Comparison of ENCODE assay signal across 8 cellular contexts in the genomic region with DNA sequence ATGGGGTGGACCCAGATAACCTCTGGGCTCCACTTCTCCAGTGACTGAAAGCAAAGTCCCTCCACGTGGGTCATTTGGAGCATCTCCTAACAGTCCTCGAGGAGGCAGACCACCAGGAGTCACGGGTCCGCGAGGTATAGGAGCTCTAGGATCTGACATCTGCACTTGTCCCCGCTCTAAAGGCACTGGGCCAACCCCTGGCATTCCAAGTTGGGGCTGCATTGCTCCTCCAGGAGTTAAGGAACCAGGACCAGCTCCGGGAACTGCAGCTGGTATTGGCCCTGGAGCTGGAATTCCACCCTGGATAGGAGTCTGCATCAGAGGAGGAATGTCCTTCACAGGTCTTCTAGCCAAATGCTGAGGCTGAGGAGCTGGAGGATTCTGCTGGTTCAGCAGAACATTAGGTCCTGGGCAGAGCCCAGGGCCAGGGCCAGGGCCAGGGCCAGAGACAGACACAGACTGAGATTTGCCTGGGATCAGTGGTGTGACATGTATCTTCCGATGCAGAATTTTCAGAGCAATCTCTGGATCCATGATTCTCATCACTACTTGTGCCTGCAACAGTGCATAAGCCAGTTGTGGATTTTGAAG. TPM values are rescaled to one million over a fixed set of nuclear protein-coding genes. Genes with fewer than 3 reads are reported as not detected.
A peak's percentile ranks its signal among the peaks of the same experiment; 100 is the strongest.
DNase-seq lines count a peak whose midpoint lies in the region; ATAC-seq, FAIRE-seq and TF ChIP-seq lines count a peak whose summit lies in the region.

No MANE protein-coding gene starts in this region.

- H3K18ac ChIP-seq in mesenchymal stem cell (ENCODE audit: low read depth in 1 of 2, low read length in 2 of 2) = no peak overlapping the region

- H4K91ac ChIP-seq in mesenchymal stem cell (ENCODE audit: low read length) = no peak overlapping the region

- H3K27me3 Mint-ChIP-seq in activated naive CD4-positive, alpha-beta T cell treated with anti-CD3 and anti-CD28 coated beads, Interleukin-2, amount 10 ng/mL, durations not matched to agents 7 days and 5 days = no peaks in the 10 kb centered on the region

- H3K27ac ChIP-seq in mesenchymal stem cell (ENCODE audit: low read length, poor library complexity, severe bottlenecking) = no peak overlapping the region
- H3K27ac ChIP-seq in uterus = peak overlapping the region; percentile 95 to 97

- H2AK5ac ChIP-seq in mesenchymal stem cell (ENCODE audit: low read length, severe bottlenecking) = no peak overlapping the region

- no peak overlapping the region for H4K8ac ChIP-seq in mesenchymal stem cell (ENCODE audit: low read length)

- no peak overlapping the region for H2BK5ac ChIP-seq in mesenchymal stem cell (ENCODE audit: low read depth, low read length, poor library complexity, severe bottlenecking)

- peak overlapping the region; percentile 74 for H3K4me2 ChIP-seq in mesenchymal stem cell (ENCODE audit: low read length, poor library complexity, severe bottlenecking)

- H3K4me1 ChIP-seq in mesenchymal stem cell (ENCODE audit: control insufficient read depth, insufficient read depth, low read depth, low read length) = peaks cover 15% of the 10 kb centered on the region
- peaks cover 10 to 14% of the 10 kb centered on the region in 2 donors for H3K4me1 ChIP-seq in uterus

- H2BK15ac ChIP-seq in mesenchymal stem cell (ENCODE audit: low read depth, poor library complexity, severe bottlenecking) = no peak overlapping the region

- peak overlapping the region; percentile 92 for H3K9ac ChIP-seq in mesenchymal stem cell (ENCODE audit: low read length)

- H3K9me3 ChIP-seq in mesenchymal stem cell (ENCODE audit: control insufficient read depth, low read length) (no peaks in the 10 kb centered on the region), uterus (no peaks in the 10 kb centered on the region)

- peak overlapping the region in 1 of 2 experiments; percentile 20 for H3K4ac ChIP-seq in mesenchymal stem cell (ENCODE audit: low read depth in 1 of 2, low read length in 2 of 2)

- WGBS in mesenchymal stem cell = 91% methylated on average over 8 of the region's 8 CpGs

- H3K23ac ChIP-seq in mesenchymal stem cell (ENCODE audit: low read length in 2 of 2) = no peak overlapping the region

- no peak overlapping the region for H2AFZ ChIP-seq in mesenchymal stem cell (ENCODE audit: low read depth, low read length)

- H3K4me3 ChIP-seq in bronchial epithelial cell (ENCODE audit: low read depth, low read length) (peak overlapping the region; percentile 56), mesenchymal stem cell (ENCODE audit: insufficient read depth in 1 of 2, low read depth in 1 of 2, low read length in 2 of 2) (peak overlapping the region; percentile 74 to 99), uterus (peak overlapping the region; percentile 76 to 87)

- FAIRE-seq in bronchial epithelial cell (lab: Jason Lieb, UNC) (no peak), frontal cortex (lab: Jason Lieb, UNC) (no peak)

- CTCF ChIA-PET in activated naive CD4-positive, alpha-beta T cell treated with anti-CD3 and anti-CD28 coated beads, Interleukin-2, amount 10 ng/mL, durations not matched to agents 7 days and 5 days (lab: Charles Lee) = no interaction called here

- intact Hi-C loops in uterus (cut with DNase I; ENCODE audit: low total_unique reads) (no loop called here), sciatic nerve (cut with DNase I) (no loop called here)

- H3K9me3 Mint-ChIP-seq in activated naive CD4-positive, alpha-beta T cell treated with anti-CD3 and anti-CD28 coated beads, Interleukin-2, amount 10 ng/mL, durations not matched to agents 7 days and 5 days = peaks cover 5% of the 10 kb centered on the region

- peak overlapping the region; percentile 95 for H3K4me3 Mint-ChIP-seq in activated naive CD4-positive, alpha-beta T cell treated with anti-CD3 and anti-CD28 coated beads, Interleukin-2, amount 10 ng/mL, durations not matched to agents 7 days and 5 days

- peaks cover 12% of the 10 kb centered on the region for H3K79me1 ChIP-seq in mesenchymal stem cell (replicated peaks; ENCODE audit: low read length, poor library complexity, severe bottlenecking)

- no peak for ATAC-seq in sciatic nerve

- H3K36me3 ChIP-seq in bronchial epithelial cell (ENCODE audit: control insufficient read depth, insufficient read depth, low read length) (peaks cover 2% of the 10 kb centered on the region), mesenchymal stem cell (ENCODE audit: control insufficient read depth in 1 of 2, insufficient read depth in 2 of 2, low read depth in 1 of 2, low read length in 2 of 2) (peaks cover 4 to 24% of the 10 kb centered on the region in 2 experiments), uterus (no peaks in the 10 kb centered on the region)

- H2BK120ac ChIP-seq in mesenchymal stem cell (ENCODE audit: low read depth, low read length) = no peak overlapping the region

- H3K36me3 Mint-ChIP-seq in activated naive CD4-positive, alpha-beta T cell treated with anti-CD3 and anti-CD28 coated beads, Interleukin-2, amount 10 ng/mL, durations not matched to agents 7 days and 5 days = peaks cover 44% of the 10 kb centered on the region

- no peak for DNase-seq in activated naive CD4-positive, alpha-beta T cell treated with anti-CD3 and anti-CD28 coated beads, Interleukin-2, amount 10 ng/mL, durations not matched to agents 7 days and 5 days
- no peak for DNase-seq in activated naive CD4-positive, alpha-beta T cell treated with Interleukin-2 at 50 U/mL for 16 hours
- DNase-seq in bronchial epithelial cell (ENCODE audit: low read depth) = no peak
- DNase-seq in mesenchymal stem cell = no peak
- DNase-seq in uterus = peak; percentile 23 to 28
- no peak for DNase-seq in frontal cortex (ENCODE audit: low spot score in 2 of 2)
- DNase-seq in sciatic nerve (ENCODE audit: low spot score) = no peak
- DNase-seq in DMS153 (lab: John Stamatoyannopoulos, UW) = no peak

- TF ChIP-seq POLR2A in uterus (IDR thresholded peaks at IDR 0.05) = no peak

- H3K4me1 Mint-ChIP-seq in activated naive CD4-positive, alpha-beta T cell treated with anti-CD3 and anti-CD28 coated beads, Interleukin-2, amount 10 ng/mL, durations not matched to agents 7 days and 5 days = peaks cover 52% of the 10 kb centered on the region

- peak overlapping the region in 1 of 2 experiments; percentile 15 for H2BK12ac ChIP-seq in mesenchymal stem cell (ENCODE audit: low read length in 2 of 2)

- TF ChIP-seq CTCF in bronchial epithelial cell (IDR thresholded peaks at IDR 0.05; ENCODE audit: insufficient read depth, low read length, severe bottlenecking) (no peak), uterus (IDR thresholded peaks at IDR 0.05) (no peak)

- H3K27me3 ChIP-seq in bronchial epithelial cell (ENCODE audit: control insufficient read depth, insufficient read depth, low read length) (no peaks in the 10 kb centered on the region), mesenchymal stem cell (ENCODE audit: control insufficient read depth in 1 of 2, insufficient read depth in 1 of 2, low read length in 2 of 2) (no peaks in the 10 kb centered on the region), uterus (no peaks in the 10 kb centered on the region)

- peak overlapping the region; percentile 98 for H3K27ac Mint-ChIP-seq in activated naive CD4-positive, alpha-beta T cell treated with anti-CD3 and anti-CD28 coated beads, Interleukin-2, amount 10 ng/mL, durations not matched to agents 7 days and 5 days

- no peak overlapping the region for H3K14ac ChIP-seq in mesenchymal stem cell (ENCODE audit: low read length in 2 of 2)

RNA-seq across cellular contexts. Expression of a gene that starts 0.8 kb away (rescaled TPM):
- 11.3 and 13.3 TPM in 2 replicates for total RNA-seq in bronchial epithelial cell
- polyA plus RNA-seq in mesenchymal stem cell (2013, experiment 1 of 2) = 7.5 TPM
- 7.7 TPM for polyA plus RNA-seq in mesenchymal stem cell (2013, experiment 2 of 2)
- total RNA-seq in uterus = 10 to 100 TPM; 18.4 to 41.7 (median 23.3) TPM
- total RNA-seq in frontal cortex = 47.7 TPM
- total RNA-seq in sciatic nerve = 21.5 TPM

Comparison
In these comparisons a context has a peak if more than half of its experiments do, and no peak if none do; other contexts are left out.
1. DNase-seq: peak in uterus (2 of 2); none in activated naive CD4-positive, alpha-beta T cell treated with anti-CD3 and anti-CD28 coated beads, Interleukin-2, amount 10 ng/mL, durations not matched to agents 7 days and 5 days (single experiment), activated naive CD4-positive, alpha-beta T cell treated with Interleukin-2 at 50 U/mL for 16 hours (single experiment), bronchial epithelial cell (single experiment), mesenchymal stem cell (single experiment), frontal cortex (0 of 2), sciatic nerve (single experiment) and DMS153 (single experiment).
2. Peak in every context shown above with its lines, with median percentiles within 50 percentile points of each other: H3K4me3 ChIP-seq.